In the genomic region with DNA sequence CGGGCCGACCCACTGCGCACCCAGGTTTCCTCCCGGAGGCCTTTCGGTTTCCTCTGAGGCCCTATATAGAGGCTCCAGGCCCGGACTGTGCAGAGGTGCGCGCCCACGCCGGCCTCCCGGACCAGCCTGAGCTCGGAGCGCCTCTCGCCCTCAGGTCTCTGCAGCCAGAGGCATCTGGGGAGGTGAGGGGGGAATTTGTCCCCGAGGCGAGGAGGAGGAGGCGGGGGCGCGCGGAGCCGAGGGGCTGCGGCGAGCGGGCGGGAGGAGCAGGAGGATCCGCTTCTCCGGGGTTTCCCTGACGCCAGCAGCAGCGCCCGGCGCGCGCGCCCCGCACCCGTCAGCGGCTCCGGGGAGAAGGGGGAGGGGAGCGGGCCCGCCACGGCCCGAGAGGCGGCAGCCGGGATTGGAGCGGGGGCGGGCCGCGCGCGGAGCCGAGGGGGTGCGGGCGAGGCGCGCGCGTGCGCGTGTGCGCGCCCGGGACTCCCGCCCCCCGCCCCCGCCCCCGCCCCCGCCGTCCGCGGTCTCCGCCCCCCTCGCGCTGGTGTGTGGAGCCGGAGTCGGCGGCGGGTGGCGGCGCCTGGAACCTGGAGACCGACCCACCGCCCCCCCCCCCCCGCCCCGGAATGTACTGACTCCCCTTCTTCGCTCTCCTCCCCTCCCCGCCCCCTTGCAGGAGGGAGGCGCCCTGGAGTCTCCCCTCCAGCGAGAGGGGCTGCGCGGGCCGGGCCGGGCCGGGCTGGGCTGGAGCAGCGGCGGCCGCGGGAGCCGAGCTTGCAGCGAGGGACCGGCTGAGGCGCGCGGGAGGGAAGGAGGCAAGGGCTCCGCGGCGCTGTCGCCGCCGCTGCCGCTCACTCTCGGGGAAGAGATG, we compare ENCODE assay signal across 8 cellular contexts. TPM values are rescaled to one million over a fixed set of nuclear protein-coding genes. Genes with fewer than 3 reads are reported as not detected.
DNase-seq lines count a peak whose midpoint lies in the region; ATAC-seq and TF ChIP-seq lines count a peak whose summit lies in the region.

A gene with protein sequence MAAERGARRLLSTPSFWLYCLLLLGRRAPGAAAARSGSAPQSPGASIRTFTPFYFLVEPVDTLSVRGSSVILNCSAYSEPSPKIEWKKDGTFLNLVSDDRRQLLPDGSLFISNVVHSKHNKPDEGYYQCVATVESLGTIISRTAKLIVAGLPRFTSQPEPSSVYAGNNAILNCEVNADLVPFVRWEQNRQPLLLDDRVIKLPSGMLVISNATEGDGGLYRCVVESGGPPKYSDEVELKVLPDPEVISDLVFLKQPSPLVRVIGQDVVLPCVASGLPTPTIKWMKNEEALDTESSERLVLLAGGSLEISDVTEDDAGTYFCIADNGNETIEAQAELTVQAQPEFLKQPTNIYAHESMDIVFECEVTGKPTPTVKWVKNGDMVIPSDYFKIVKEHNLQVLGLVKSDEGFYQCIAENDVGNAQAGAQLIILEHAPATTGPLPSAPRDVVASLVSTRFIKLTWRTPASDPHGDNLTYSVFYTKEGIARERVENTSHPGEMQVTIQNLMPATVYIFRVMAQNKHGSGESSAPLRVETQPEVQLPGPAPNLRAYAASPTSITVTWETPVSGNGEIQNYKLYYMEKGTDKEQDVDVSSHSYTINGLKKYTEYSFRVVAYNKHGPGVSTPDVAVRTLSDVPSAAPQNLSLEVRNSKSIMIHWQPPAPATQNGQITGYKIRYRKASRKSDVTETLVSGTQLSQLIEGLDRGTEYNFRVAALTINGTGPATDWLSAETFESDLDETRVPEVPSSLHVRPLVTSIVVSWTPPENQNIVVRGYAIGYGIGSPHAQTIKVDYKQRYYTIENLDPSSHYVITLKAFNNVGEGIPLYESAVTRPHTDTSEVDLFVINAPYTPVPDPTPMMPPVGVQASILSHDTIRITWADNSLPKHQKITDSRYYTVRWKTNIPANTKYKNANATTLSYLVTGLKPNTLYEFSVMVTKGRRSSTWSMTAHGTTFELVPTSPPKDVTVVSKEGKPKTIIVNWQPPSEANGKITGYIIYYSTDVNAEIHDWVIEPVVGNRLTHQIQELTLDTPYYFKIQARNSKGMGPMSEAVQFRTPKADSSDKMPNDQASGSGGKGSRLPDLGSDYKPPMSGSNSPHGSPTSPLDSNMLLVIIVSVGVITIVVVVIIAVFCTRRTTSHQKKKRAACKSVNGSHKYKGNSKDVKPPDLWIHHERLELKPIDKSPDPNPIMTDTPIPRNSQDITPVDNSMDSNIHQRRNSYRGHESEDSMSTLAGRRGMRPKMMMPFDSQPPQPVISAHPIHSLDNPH (N-terminal part only) (plus strand): TSS at position 653 of the 868 bp plus-strand sequence. CDS start 213 bp downstream, at position 866.

- H3K4me3 ChIP-seq in lower lobe of right lung, result peak within 1 kb of the TSS; percentile 72

- H3K36me3 ChIP-seq in lower lobe of right lung, result no peaks in the 10 kb centered on the region

- no peaks in the 10 kb centered on the region for H3K9me3 ChIP-seq in lower lobe of right lung

- H3K27me3 ChIP-seq in lower lobe of right lung (ENCODE audit: low read depth), result no peaks in the 10 kb centered on the region

- H3K27ac ChIP-seq in lower lobe of right lung, result peak within 1 kb of the TSS; percentile 91

- ATAC-seq in GM19035 (IDR thresholded peaks at IDR 0.05; ENCODE audit: unreplicated experiment) (peak; percentile 61), HG03439 (IDR thresholded peaks at IDR 0.05; ENCODE audit: unreplicated experiment) (peak; percentile 65), lower lobe of right lung (peak; percentile 95 to 96)

- peak; percentile 30 for DNase-seq in A172 (ENCODE audit: low spot score)
- DNase-seq in NCI-H69 (lab: John Stamatoyannopoulos, UW), result peak; percentile 65
- peak; percentile 45 to 47 for DNase-seq in activated CD8-positive, alpha-beta memory T cell treated with anti-CD3 and anti-CD28 coated beads for 4 hours (ENCODE audit: low read depth in 2 of 2)
- DNase-seq in effector CD4-positive, alpha-beta T cell, result peak; percentile 58
- peak; percentile 90 for DNase-seq in lower lobe of right lung
- peak; percentile 58 to 68 for DNase-seq in stimulated activated CD4-positive, alpha-beta T cell treated with anti-CD3 and anti-CD28 coated beads, Interleukin-4, amount 100 ng/mL, for 48 hours (ENCODE audit: low read depth in 2 of 2)

- H3K4me1 ChIP-seq in lower lobe of right lung, result peaks cover 26% of the 10 kb centered on the region

- TF ChIP-seq CTCF in lower lobe of right lung (IDR thresholded peaks at IDR 0.05), result no peak

- intact Hi-C loops in lower lobe of right lung (cut with DNase I), result no loop called here

RNA-seq across cellular contexts. Expression of the gene that starts here (rescaled TPM):
- total RNA-seq in A172 (2014; rRNA removed; shearing (Covaris generic)), result 3.8 and 7.3 TPM in 2 replicates
- 37.8 TPM for total RNA-seq in lower lobe of right lung

Comparison
In these comparisons a context has a peak if more than half of its experiments do, and no peak if none do; other contexts are left out.
1. Peak in every context shown above with its lines: DNase-seq, ATAC-seq, H3K4me3 ChIP-seq and H3K27ac ChIP-seq.
2. DNase-seq: peak in every context shown above with its lines; median percentile 90 in lower lobe of right lung; 65 in NCI-H69; 63 in stimulated activated CD4-positive, alpha-beta T cell treated with anti-CD3 and anti-CD28 coated beads, Interleukin-4, amount 100 ng/mL, for 48 hours; 58 in effector CD4-positive, alpha-beta T cell; 46 in activated CD8-positive, alpha-beta memory T cell treated with anti-CD3 and anti-CD28 coated beads for 4 hours; 30 in A172.